In the genomic region with DNA sequence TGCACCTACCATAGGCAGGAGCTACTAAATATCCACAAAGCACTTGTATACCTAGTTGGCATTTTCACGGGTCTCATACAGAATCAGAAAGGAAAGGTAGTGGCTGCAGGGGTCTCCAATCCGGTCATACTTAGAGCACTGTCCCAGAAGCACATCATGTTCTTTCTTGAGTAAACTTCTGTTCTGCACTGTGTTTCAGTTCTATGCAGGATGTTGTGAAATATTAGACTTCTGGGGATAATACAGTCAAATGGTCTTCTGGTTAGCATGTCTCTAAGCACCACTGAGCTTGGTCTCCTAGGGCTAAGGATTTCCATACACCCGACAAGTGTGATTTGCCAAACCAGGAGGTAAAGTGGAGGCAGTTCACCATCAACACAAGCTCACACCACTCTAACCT, we compare ENCODE assay signal across 26 cellular contexts. TPM values are rescaled to one million over a fixed set of nuclear protein-coding genes. Genes with fewer than 3 reads are reported as not detected.
"Had no signal": no experiment of that assay in that cellular context is flagged by ENCODE, and none has a peak within 500 bp of the region (broad histone marks: within the 10 kb centered on the region; RNA-seq: fewer than 3 reads in every experiment).

No MANE protein-coding gene starts in this region.

- DNase-seq: activated CD4-positive, CD25-positive, alpha-beta regulatory T cell; activated CD8-positive, alpha-beta memory T cell treated with anti-CD3 and anti-CD28 coated beads, Interleukin-2, amount 50 U/mL, for 48 hours; activated CD8-positive, alpha-beta T cell treated with anti-CD3 and anti-CD28 coated beads, Interleukin-2, amount 10 ng/mL, durations not matched to agents 7 days and 5 days; activated effector memory CD4-positive, alpha-beta T cell treated with Interleukin-2 at 50 U/mL for 16 hours; activated naive CD4-positive, alpha-beta T cell; activated T-cell treated with anti-CD3 and anti-CD28 coated beads, Interleukin-2, amount 50 U/mL, for 1 hour; amygdala; MV-4-11; NCI-H1092 treated with DMSO at 0.1 percent for 48 hours; NCI-H1417 treated with DMSO at 0.1 percent for 48 hours; NCI-H1694; NCI-H2029; NCI-H2107; NCI-H2171 treated with DMSO at 0.1 percent for 48 hours; NCI-H226; NCI-H526 treated with DMSO at 0.1 percent for 48 hours; NCI-H82; PC-3; SHP77 treated with DMSO at 0.1 percent for 48 hours had no signal

- ATAC-seq: activated CD8-positive, alpha-beta T cell treated with anti-CD3 and anti-CD28 coated beads, Interleukin-2, amount 10 ng/mL, durations not matched to agents 7 days and 5 days; PC-3 had no signal

- H3K9ac ChIP-seq: KMS-11 had no signal

RNA-seq across cellular contexts. Expression of gene MINDY4B, which starts 27.9 kb away (rescaled TPM):
- total RNA-seq: activated CD8-positive, alpha-beta T cell treated with anti-CD3 and anti-CD28 coated beads, Interleukin-2, amount 10 ng/mL, durations not matched to agents 7 days and 5 days; activated T-helper 1 cell treated with anti-CD3 and anti-CD28 coated beads, Interleukin-12 subunit alpha, Interleukin-12 subunit beta, Interleukin-2, Interleukin-4 antibody, amounts not matched to agents 30 ng/mL and 10 ng/mL and 1 ng/mL, durations not matched to agents 14 hours and 24 hours and 36 hours; astrocyte; MCF 10A; NCI-H460; PC-3; SK-MEL-5; T-helper 2 cell treated with Interferon-gamma antibody and Interleukin-4, amounts not matched to agents 100 ng/mL and 5 ng/mL, for 36 hours had no signal
